In genomic region chrX:142999209-142999720, GRCh38 we compare ENCODE assay signal across 19 cellular contexts. TPM values are rescaled to one million over a fixed set of nuclear protein-coding genes. Genes with fewer than 3 reads are reported as not detected.
DNase-seq lines count a peak whose midpoint lies in the region; ATAC-seq, FAIRE-seq and TF ChIP-seq lines count a peak whose summit lies in the region.
"Had no signal": no experiment of that assay in that cellular context is flagged by ENCODE, and none has a peak within 500 bp of the region (broad histone marks: within the 10 kb centered on the region; RNA-seq: fewer than 3 reads in every experiment).

No MANE protein-coding gene starts in this region.

- H3K4me2 ChIP-seq in GM12878 (ENCODE audit: control insufficient read depth, insufficient read depth), result no peak overlapping the region
- H3K4me2 ChIP-seq: BLaER1 had no signal

- no peaks in the 10 kb centered on the region for H3K4me1 Mint-ChIP-seq in activated naive CD8-positive, alpha-beta T cell treated with anti-CD3 and anti-CD28 coated beads, Interleukin-2, amount 50 U/mL, for 24 hours

- no peaks in the 10 kb centered on the region for H4K20me1 ChIP-seq in GM12878 (ENCODE audit: control insufficient read depth, insufficient read depth)
- H4K20me1 ChIP-seq: BLaER1 had no signal

- no peak for TF ChIP-seq POLR2A in GM12891 (IDR thresholded peaks at IDR 0.05; ENCODE audit: low read depth, low read length)
- TF ChIP-seq POLR2A in GM12878 (IDR thresholded peaks at IDR 0.05; ENCODE audit: low read depth, low read length), result no peak

- H3K36me3 ChIP-seq in GM12878 (ENCODE audit: control insufficient read depth in 2 of 2, insufficient read depth in 2 of 2, low read length in 1 of 2), result no peaks in the 10 kb centered on the region
- no peaks in the 10 kb centered on the region for H3K36me3 ChIP-seq in left lung
- H3K36me3 ChIP-seq: BLaER1 had no signal

- CTCF ChIA-PET in GM12878 (lab: Yijun Ruan, JAX), result interaction anchor here (1.2 kb wide), 1 partner anchor 9 kb away, joined by 4 read pairs; no protein-coding TSS in a partner anchor

- intact Hi-C loops in GM12878 (cut with micrococcal nuclease; ENCODE audit: unreplicated experiment) (no loop called here), left lung (cut with DNase I) (no loop called here)

- H3K27me3 Mint-ChIP-seq in activated naive CD8-positive, alpha-beta T cell treated with anti-CD3 and anti-CD28 coated beads, Interleukin-2, amount 50 U/mL, for 24 hours, result no peaks in the 10 kb centered on the region

- H3K4me1 ChIP-seq in GM12878 (ENCODE audit: control insufficient read depth, insufficient read depth, low read length) (no peaks in the 10 kb centered on the region), left lung (no peaks in the 10 kb centered on the region)
- H3K4me1 ChIP-seq: BLaER1 had no signal

- FAIRE-seq in GM12891 (lab: Jason Lieb, UNC) (peak; percentile 33), GM12878 (lab: Jason Lieb, UNC) (no peak)
- FAIRE-seq: A204.1 had no signal

- RAD21 ChIA-PET in GM12878 (lab: Charles Lee; ENCODE audit: unreplicated experiment), result no interaction called here

- H3K4me3 Mint-ChIP-seq in activated naive CD8-positive, alpha-beta T cell treated with anti-CD3 and anti-CD28 coated beads, Interleukin-2, amount 50 U/mL, for 24 hours, result no peak overlapping the region
- H3K4me3 Mint-ChIP-seq: CD8-positive, alpha-beta T cell had no signal

- SMC1A ChIA-PET in GM12878 (lab: Charles Lee; ENCODE audit: uncharacterized antibody, unreplicated experiment), result interaction anchor here (1.1 to 1.8 kb wide), 2 partner anchors 9 to 18 kb away, joined by 3 to 8 read pairs; no protein-coding TSS in a partner anchor

- no peak for DNase-seq in GM12891 (ENCODE audit: insufficient read length, low spot score)
- peak; percentile 0 for DNase-seq in LHCN-M2 (ENCODE audit: low read depth)
- no peak for DNase-seq in GM12878 (ENCODE audit: low read depth, low spot score)
- DNase-seq in left lung, result no peak
- DNase-seq in activated naive CD8-positive, alpha-beta T cell treated with anti-CD3 and anti-CD28 coated beads, Interleukin-2, amount 50 U/mL, for 24 hours, result no peak
- DNase-seq in NCI-H524 treated with DMSO at 0.1 percent for 48 hours (lab: John Stamatoyannopoulos, UW), result no peak
- DNase-seq in NCI-H748 treated with DMSO at 0.1 percent for 48 hours (lab: John Stamatoyannopoulos, UW), result no peak
- DNase-seq: CD8-positive, alpha-beta T cell; DMS79; MM.1S; NCI-H1417; NCI-H2029; NCI-H2171 treated with DMSO at 0.1 percent for 48 hours; NCI-H510A; RPMI8226 had no signal

- no peak overlapping the region for H3K27ac Mint-ChIP-seq in activated naive CD8-positive, alpha-beta T cell treated with anti-CD3 and anti-CD28 coated beads, Interleukin-2, amount 50 U/mL, for 24 hours
- H3K27ac Mint-ChIP-seq: CD8-positive, alpha-beta T cell had no signal

- no peaks in the 10 kb centered on the region for H3K9me3 Mint-ChIP-seq in activated naive CD8-positive, alpha-beta T cell treated with anti-CD3 and anti-CD28 coated beads, Interleukin-2, amount 50 U/mL, for 24 hours

- no peak overlapping the region for H3K9ac ChIP-seq in GM12878 (ENCODE audit: control insufficient read depth, insufficient read depth, low read length)
- H3K9ac ChIP-seq: BLaER1 had no signal

- 49% methylated on average over 6 of the region's 6 CpGs for WGBS in GM12878 (ENCODE audit: insufficient coverage, insufficient replicate concordance, low lambda C conversion rate, missing lambda C conversion rate)

- TF ChIP-seq CTCF in GM12878 (IDR thresholded peaks at IDR 0.05 in 2 of 3, conservative IDR thresholded peaks at IDR 0.05 in 1 of 3; ENCODE audit: control insufficient read depth in 2 of 3, extremely low read depth in 1 of 3, insufficient read depth in 1 of 3, low read depth in 3 of 3, low read length in 3 of 3) (no peak), left lung (IDR thresholded peaks at IDR 0.05) (no peak)

- in situ Hi-C loops in GM12878 (cut with MboI), result no loop called here

- POLR2A ChIA-PET in GM12878 (lab: Charles Lee), result no interaction called here

- H3K27me3 ChIP-seq in GM12878 (replicated peaks in 1 of 2; ENCODE audit: control insufficient read depth in 2 of 2, insufficient read depth in 2 of 2, low read length in 1 of 2) (no peaks in the 10 kb centered on the region), left lung (no peaks in the 10 kb centered on the region)

- no peak overlapping the region for H3K27ac ChIP-seq in GM12878 (ENCODE audit: control insufficient read depth, insufficient read depth)
- H3K27ac ChIP-seq in left lung, result no peak overlapping the region
- H3K27ac ChIP-seq: BLaER1 had no signal

- H3K9me3 ChIP-seq in GM12878 (replicated peaks; ENCODE audit: control insufficient read depth, insufficient read depth, low read length) (no peaks in the 10 kb centered on the region), left lung (no peaks in the 10 kb centered on the region)
- H3K9me3 ChIP-seq: BLaER1 had no signal

- H3K79me2 ChIP-seq in GM12878 (ENCODE audit: control insufficient read depth, insufficient read depth, low read length), result no peaks in the 10 kb centered on the region

- no peak overlapping the region for H2AFZ ChIP-seq in GM12878 (ENCODE audit: control insufficient read depth, low read depth, low read length)

- ATAC-seq in GM12878 (peak; percentile 19; the same call in 2 of the 3 replicates), left lung (peak; percentile 50), GM21367 (IDR thresholded peaks at IDR 0.05; ENCODE audit: unreplicated experiment) (no peak)
- no peak for ATAC-seq in activated naive CD8-positive, alpha-beta T cell treated with anti-CD3 and anti-CD28 coated beads, Interleukin-2, amount 50 U/mL, for 24 hours
- ATAC-seq: CD8-positive, alpha-beta T cell had no signal

- H3K4me3 ChIP-seq in GM12878 (no peak overlapping the region), left lung (no peak overlapping the region)
- H3K4me3 ChIP-seq: BLaER1 had no signal

- no peak for TF ChIP-seq RAD21 in GM12878 (IDR thresholded peaks at IDR 0.05; ENCODE audit: insufficient read depth, low read depth, low read length)

- no TSS peak for BruUV-seq in GM12878 (replicated peaks; lab: Mats Ljungman, UMichigan)

- H3K36me3 Mint-ChIP-seq in activated naive CD8-positive, alpha-beta T cell treated with anti-CD3 and anti-CD28 coated beads, Interleukin-2, amount 50 U/mL, for 24 hours (ENCODE audit: low read depth), result no peaks in the 10 kb centered on the region
- H3K36me3 Mint-ChIP-seq: CD8-positive, alpha-beta T cell had no signal

- TF ChIP-seq EP300 in GM12878 (IDR thresholded peaks at IDR 0.05; ENCODE audit: borderline replicate concordance in 1 of 2, control insufficient read depth in 1 of 2, low read depth in 2 of 2, low read length in 2 of 2), result no peak

TF ChIP-seq in GM12891, 5 proteins besides CTCF, POLR2A, EP300 and RAD21:
- TF ChIP-seq SPI1 (IDR thresholded peaks at IDR 0.05; ENCODE audit: low read depth, low read length), result no peak
- no peak for TF ChIP-seq PAX5 (IDR thresholded peaks at IDR 0.05; ENCODE audit: insufficient read depth, low read length, severe bottlenecking)
- TF ChIP-seq TAF1 (IDR thresholded peaks at IDR 0.05; ENCODE audit: low read depth, low read length), result no peak
- TF ChIP-seq POLR2AphosphoS5 (IDR thresholded peaks at IDR 0.05; ENCODE audit: low read depth, low read length), result no peak
- no peak for TF ChIP-seq POU2F2 (IDR thresholded peaks at IDR 0.05; ENCODE audit: low read depth, low read length)

TF ChIP-seq in GM12878, 131 proteins besides CTCF, POLR2A, EP300 and RAD21 (continues in another document):
- TF ChIP-seq NKRF (conservative IDR thresholded peaks at IDR 0.05) (no peak), ESRRA (IDR thresholded peaks at IDR 0.05; ENCODE audit: low read length) (no peak), NR2F1 (conservative IDR thresholded peaks at IDR 0.05) (no peak), SIN3A (IDR thresholded peaks at IDR 0.05; ENCODE audit: low read depth, low read length) (no peak), PAX8 (IDR thresholded peaks at IDR 0.05) (no peak)

RNA-seq across cellular contexts. Expression of gene SPANXN4, which starts 26.5 kb away (rescaled TPM):
- not detected for polyA plus RNA-seq in GM12891 (2012; ENCODE audit: low read depth, missing spikeins)
- total RNA-seq in LHCN-M2 (2014; rRNA removed), result not detected in 2 replicates
- not detected for polyA plus RNA-seq in LHCN-M2 (2012)
- total RNA-seq in GM12878 (2013; cell fraction: nucleolus; rRNA removed), result not detected in 2 replicates
- total RNA-seq in GM12878 (2014; rRNA removed), result not detected in 2 replicates
- not detected in 2 replicates for total RNA-seq in GM12878 (2014; rRNA removed; fragmentation: Illumina TruSeq; extraction: Trizol)
- total RNA-seq in GM12878 (2021), result not detected in 2 replicates
- not detected for polyA plus RNA-seq in GM12878 (2011; ENCODE audit: low read depth)
- polyA plus RNA-seq in GM12878 (2011; rRNA removed), result not detected in 2 replicates
- polyA plus RNA-seq in GM12878 (2011; cell fraction: cytosol; rRNA removed), result not detected in 2 replicates
- polyA plus RNA-seq in GM12878 (2011; cell fraction: nucleus; rRNA removed), result not detected in 2 replicates
- not detected in 2 replicates for polyA plus RNA-seq in GM12878 (2012)
- polyA plus RNA-seq in GM12878 (2014; fragmentation: Illumina TruSeq; extraction: Trizol), result not detected in 2 replicates
- polyA plus RNA-seq in GM12878 (2014; fragmentation: Nextera tagmentation; extraction: Ambion mirVana), result not detected
- polyA plus RNA-seq in GM12878 (2014; rRNA removed), result not detected in 2 replicates
- polyA plus RNA-seq in GM12878 (2016; fragmentation: Nextera tagmentation; extraction: Ambion mirVana), result not detected
- not detected in 2 replicates for polyA minus RNA-seq in GM12878 (2011; rRNA and poly(A)+ RNA removed)
- not detected in 2 replicates for polyA minus RNA-seq in GM12878 (2011; cell fraction: cytosol; rRNA and poly(A)+ RNA removed)
- polyA minus RNA-seq in GM12878 (2011; cell fraction: nucleus; rRNA and poly(A)+ RNA removed), result not detected in 2 replicates
- not detected for total RNA-seq in left lung
- total RNA-seq: CD8-positive, alpha-beta T cell; H4 had no signal

Comparison
In these comparisons a context has a peak if more than half of its experiments do, and no peak if none do; other contexts are left out.
1. ATAC-seq: peak in GM12878 (single experiment) and left lung (single experiment); none in activated naive CD8-positive, alpha-beta T cell treated with anti-CD3 and anti-CD28 coated beads, Interleukin-2, amount 50 U/mL, for 24 hours (single experiment) and GM21367 (single experiment).